ENCODE assay signal across 1 cellular context in genomic region chr10:25493122-25493893, GRCh38.
TF ChIP-seq lines count a peak whose summit lies in the region.

No MANE protein-coding gene starts in this region.

TF ChIP-seq in H1, 55 proteins besides CTCF, POLR2A, EP300 and RAD21 (continued from another document):
- TF ChIP-seq NRF1 (IDR thresholded peaks at IDR 0.05; ENCODE audit: low read depth, low read length), result no peak
- no peak for TF ChIP-seq CTBP2 (IDR thresholded peaks at IDR 0.05; ENCODE audit: borderline replicate concordance, insufficient read depth, insufficient read length, low read length)
- TF ChIP-seq POU5F1 (IDR thresholded peaks at IDR 0.05; ENCODE audit: low read depth, low read length), result peak; percentile 67; the same call in 1 of the 2 replicates
- no peak for TF ChIP-seq HDAC6 (IDR thresholded peaks at IDR 0.05; ENCODE audit: low read depth, low read length)
- no peak for TF ChIP-seq RFX5 (IDR thresholded peaks at IDR 0.05; ENCODE audit: borderline replicate concordance, low read depth, low read length)
- TF ChIP-seq TAF1 (IDR thresholded peaks at IDR 0.05; ENCODE audit: low read depth, low read length), result no peak
- TF ChIP-seq BACH1 (IDR thresholded peaks at IDR 0.05; ENCODE audit: low read length), result peak; percentile 80
- 0 out of 2 replicates have a peak, but pooled peaks have one; percentile 30 for TF ChIP-seq TEAD4 (IDR thresholded peaks at IDR 0.05; ENCODE audit: low read depth, low read length)
- TF ChIP-seq CREB1 (IDR thresholded peaks at IDR 0.05), result no peak
- TF ChIP-seq JUN (IDR thresholded peaks at IDR 0.05; ENCODE audit: low read depth, low read length), result 0 out of 2 replicates have a peak, but pooled peaks have one; percentile 45
- peak; percentile 54 for TF ChIP-seq CHD7 (IDR thresholded peaks at IDR 0.05; ENCODE audit: insufficient replicate concordance, low read length)
- no peak for TF ChIP-seq RNF2 (IDR thresholded peaks at IDR 0.05; ENCODE audit: borderline replicate concordance, low read depth, low read length, missing control alignments, poor library complexity, severe bottlenecking)
- peak in 1 of 2 experiments; percentile 65; a peak in 1 of 4 replicates for TF ChIP-seq SIN3A (conservative IDR thresholded peaks at IDR 0.05 in 1 of 2, IDR thresholded peaks at IDR 0.05 in 1 of 2; ENCODE audit: low read depth in 1 of 2, low read length in 2 of 2)
- TF ChIP-seq ASH2L (IDR thresholded peaks at IDR 0.05; ENCODE audit: low read length), result no peak
- TF ChIP-seq KDM5A (IDR thresholded peaks at IDR 0.05; ENCODE audit: low read length), result no peak
- TF ChIP-seq SUZ12 (IDR thresholded peaks at IDR 0.05; ENCODE audit: low read length), result no peak
- TF ChIP-seq KDM1A (IDR thresholded peaks at IDR 0.05; ENCODE audit: borderline replicate concordance, low read length), result no peak
- TF ChIP-seq CBX8 (IDR thresholded peaks at IDR 0.05; ENCODE audit: borderline replicate concordance, low read depth, low read length), result no peak
- peak in 1 of 2 experiments; percentile 51; a peak in 1 of 4 replicates for TF ChIP-seq HDAC2 (IDR thresholded peaks at IDR 0.05; ENCODE audit: borderline replicate concordance in 1 of 2, low read depth in 2 of 2, low read length in 2 of 2)
- TF ChIP-seq E2F6 (IDR thresholded peaks at IDR 0.05), result no peak
